ENCODE assay signal across 13 cellular contexts in genomic region chr9:133274236-133275104, GRCh38. TPM values are rescaled to one million over a fixed set of nuclear protein-coding genes. Genes with fewer than 3 reads are reported as not detected.
DNase-seq lines count a peak whose midpoint lies in the region; ATAC-seq and TF ChIP-seq lines count a peak whose summit lies in the region.
"Had no signal": no experiment of that assay in that cellular context is flagged by ENCODE, and none has a peak within 500 bp of the region (broad histone marks: within the 10 kb centered on the region; RNA-seq: fewer than 3 reads in every experiment).

No MANE protein-coding gene starts in this region.

- H3K9me2 ChIP-seq in PC-3 (replicated peaks; ENCODE audit: low read length), result no peaks in the 10 kb centered on the region

- H3F3A ChIP-seq in PC-3 (ENCODE audit: low read length, unreplicated experiment), result no peaks in the 10 kb centered on the region

- ATAC-seq in thoracic aorta (ENCODE audit: insufficient number of reproducible peaks, low FRiP score, low read depth) (no peak), PC-3 (no peak)

- no peak overlapping the region for H2AFZ ChIP-seq in PC-3 (ENCODE audit: low read length)

- TF ChIP-seq CTCF in esophagus muscularis mucosa (IDR thresholded peaks at IDR 0.05) (no peak), thoracic aorta (IDR thresholded peaks at IDR 0.05) (no peak), PC-3 (conservative IDR thresholded peaks at IDR 0.05; ENCODE audit: low read depth, low read length) (no peak)

- peak overlapping the region; percentile 51 to 59 (median 53) for H3K4me3 ChIP-seq in esophagus muscularis mucosa
- peak overlapping the region; percentile 64 to 75 for H3K4me3 ChIP-seq in mucosa of rectum (ENCODE audit: low read length in 2 of 2)
- peak overlapping the region; percentile 53 for H3K4me3 ChIP-seq in thoracic aorta
- H3K4me3 ChIP-seq in HAP-1, result no peak overlapping the region
- no peak overlapping the region for H3K4me3 ChIP-seq in PC-3 (ENCODE audit: low read length)

- no peak for TF ChIP-seq POLR2A in esophagus muscularis mucosa (IDR thresholded peaks at IDR 0.05; ENCODE audit: low read depth)

- no peaks in the 10 kb centered on the region for H3K36me3 ChIP-seq in esophagus muscularis mucosa
- no peaks in the 10 kb centered on the region for H3K36me3 ChIP-seq in mucosa of rectum (ENCODE audit: control insufficient read depth in 2 of 2, insufficient read depth in 2 of 2, low read length in 2 of 2)
- H3K36me3 ChIP-seq in thoracic aorta, result no peaks in the 10 kb centered on the region
- no peaks in the 10 kb centered on the region for H3K36me3 ChIP-seq in HAP-1 (replicated peaks)
- H3K36me3 ChIP-seq in PC-3 (ENCODE audit: low read depth, low read length), result no peaks in the 10 kb centered on the region

- H3K4me1 ChIP-seq in esophagus muscularis mucosa (peaks cover 0 to 13% (median 12%) of the 10 kb centered on the region in 4 donors), mucosa of rectum (ENCODE audit: control insufficient read depth in 2 of 2, insufficient read depth in 2 of 2, low read length in 2 of 2) (peaks cover 16 to 22% of the 10 kb centered on the region in 2 donors), thoracic aorta (ENCODE audit: control insufficient read depth in 1 of 2, low read depth in 2 of 2) (peaks cover 0 to 4% of the 10 kb centered on the region in 2 donors), HAP-1 (no peaks in the 10 kb centered on the region), PC-3 (ENCODE audit: insufficient read depth, low read length) (no peaks in the 10 kb centered on the region)

- intact Hi-C loops in esophagus muscularis mucosa (cut with DNase I), result no loop called here
- intact Hi-C loops in PC-3 (cut with micrococcal nuclease), result no loop called here

- POLR2A ChIA-PET in PC-3 (lab: Charles Lee; ENCODE audit: unreplicated experiment), result no interaction called here

- 86% methylated on average over 7 of the region's 60 CpGs for WGBS in esophagus muscularis mucosa

- no peaks in the 10 kb centered on the region for H4K20me1 ChIP-seq in PC-3 (ENCODE audit: low read length)

- peak overlapping the region; percentile 45 to 67 (median 62) for H3K27ac ChIP-seq in esophagus muscularis mucosa (replicated peaks in 1 of 4)
- H3K27ac ChIP-seq in mucosa of rectum (ENCODE audit: low read depth in 2 of 2, low read length in 2 of 2), result peak overlapping the region; percentile 93 to 94
- no peak overlapping the region for H3K27ac ChIP-seq in thoracic aorta
- H3K27ac ChIP-seq in PC-3 (ENCODE audit: low read length), result no peak overlapping the region
- H3K27ac ChIP-seq: HL-60 had no signal

- H3K27me3 ChIP-seq in esophagus muscularis mucosa, result peaks cover 0 to 68% (median 15%) of the 10 kb centered on the region in 4 donors
- peaks cover 0 to 5% of the 10 kb centered on the region in 2 donors for H3K27me3 ChIP-seq in mucosa of rectum (ENCODE audit: control insufficient read depth in 2 of 2, insufficient read depth in 2 of 2, low read length in 2 of 2)
- no peaks in the 10 kb centered on the region for H3K27me3 ChIP-seq in thoracic aorta (replicated peaks; ENCODE audit: insufficient read depth)
- H3K27me3 ChIP-seq in HAP-1 (ENCODE audit: low read depth), result peaks cover 53% of the 10 kb centered on the region
- peaks cover 4% of the 10 kb centered on the region; the same call in 1 of the 2 replicates for H3K27me3 ChIP-seq in PC-3 (ENCODE audit: low read length)

- BruUV-seq in PC-3 (replicated peaks; lab: Mats Ljungman, UMichigan), result no TSS peak

- H3K9me3 ChIP-seq in esophagus muscularis mucosa (no peaks in the 10 kb centered on the region), mucosa of rectum (ENCODE audit: control insufficient read depth in 2 of 2, low read length in 2 of 2) (no peaks in the 10 kb centered on the region), thoracic aorta (no peaks in the 10 kb centered on the region), HAP-1 (no peaks in the 10 kb centered on the region), PC-3 (ENCODE audit: low read length) (no peaks in the 10 kb centered on the region)

- no peaks in the 10 kb centered on the region for H3K79me2 ChIP-seq in PC-3 (ENCODE audit: low read length)

- peak; percentile 33 for DNase-seq in DMS79 treated with DMSO at 0.1 percent for 48 hours (lab: John Stamatoyannopoulos, UW)
- no peak for DNase-seq in DMS79 (lab: John Stamatoyannopoulos, UW)
- DNase-seq in esophagus muscularis mucosa (ENCODE audit: extremely low spot score), result peak; percentile 60
- no peak for DNase-seq in thoracic aorta (ENCODE audit: low spot score)
- no peak for DNase-seq in HAP-1 (ENCODE audit: low spot score in 2 of 2)
- no peak for DNase-seq in PC-3
- no peak for DNase-seq in NCI-H187 (lab: John Stamatoyannopoulos, UW)
- DNase-seq: activated T-cell treated with anti-CD3 and anti-CD28 coated beads, Interleukin-2, amount 50 U/mL, for 24 hours; caudate nucleus; NCI-H1092 treated with DMSO at 0.1 percent for 48 hours had no signal

- CTCF ChIA-PET in PC-3 (lab: Charles Lee), result no interaction called here

- H3K4me2 ChIP-seq in PC-3 (ENCODE audit: low read length), result no peak overlapping the region

- H3K9ac ChIP-seq in mucosa of rectum (ENCODE audit: low read depth in 1 of 2, low read length in 2 of 2) (peak overlapping the region; percentile 74 to 90), PC-3 (ENCODE audit: low read length) (no peak overlapping the region)

- TF ChIP-seq EP300 in esophagus muscularis mucosa (IDR thresholded peaks at IDR 0.05), result no peak

- in situ Hi-C loops in HAP-1 (cut with MboI; ENCODE audit: low sequenced_read_pairs), result no loop called here

RNA-seq across cellular contexts. Expression of gene ABO, which starts 0.5 kb away (rescaled TPM):
- total RNA-seq in esophagus muscularis mucosa (1 to 10 TPM in 2 of 4 donors, under 1 TPM in 2; 0.33 to 3.8 (median 1.2) TPM), thoracic aorta (under 1 TPM; 0.14 to 0.21 TPM), PC-3 (2014; rRNA removed) (not detected in 2 replicates)
- total RNA-seq: frontal cortex had no signal

Comparison
In these comparisons a context has a peak if more than half of its experiments do, and no peak if none do; other contexts are left out.
1. DNase-seq: peak in DMS79 treated with DMSO at 0.1 percent for 48 hours (single experiment) and esophagus muscularis mucosa (single experiment); none in DMS79 (single experiment), thoracic aorta (single experiment), HAP-1 (0 of 2), PC-3 (single experiment) and NCI-H187 (0 of 2).
2. H3K27ac ChIP-seq: peak in esophagus muscularis mucosa (4 of 4) and mucosa of rectum (2 of 2); none in thoracic aorta (0 of 2) and PC-3 (single experiment).
3. H3K4me3 ChIP-seq: peak in esophagus muscularis mucosa (4 of 4), mucosa of rectum (2 of 2) and thoracic aorta (single experiment); none in HAP-1 (single experiment) and PC-3 (single experiment).